In the genomic region with DNA sequence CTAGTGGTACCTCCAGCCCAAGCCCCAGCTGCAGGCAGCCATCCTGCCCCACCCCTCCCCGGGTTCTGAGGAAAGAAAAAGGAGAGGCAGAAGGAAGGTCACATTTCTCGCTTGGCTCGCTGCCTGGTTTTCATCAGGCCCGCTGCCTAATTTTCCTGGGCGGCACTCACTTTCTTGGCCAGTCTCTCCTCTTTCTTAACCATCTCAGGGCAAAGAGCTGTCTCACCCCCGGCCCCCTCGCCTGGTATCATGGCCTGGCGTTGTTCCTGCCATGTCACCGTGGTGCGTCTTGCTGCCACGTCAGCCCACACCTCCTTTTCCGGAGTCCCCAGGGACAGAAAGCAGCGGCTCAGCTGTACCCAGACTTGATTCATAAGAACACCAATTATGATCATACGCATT, we compare ENCODE assay signal across 1 cellular context.
TF ChIP-seq lines count a peak whose summit lies in the region.

No MANE protein-coding gene starts in this region.

TF ChIP-seq in WTC11, 78 proteins besides CTCF, POLR2A, EP300 and RAD21 (continued from another document):
- TF ChIP-seq, protein P1, sequence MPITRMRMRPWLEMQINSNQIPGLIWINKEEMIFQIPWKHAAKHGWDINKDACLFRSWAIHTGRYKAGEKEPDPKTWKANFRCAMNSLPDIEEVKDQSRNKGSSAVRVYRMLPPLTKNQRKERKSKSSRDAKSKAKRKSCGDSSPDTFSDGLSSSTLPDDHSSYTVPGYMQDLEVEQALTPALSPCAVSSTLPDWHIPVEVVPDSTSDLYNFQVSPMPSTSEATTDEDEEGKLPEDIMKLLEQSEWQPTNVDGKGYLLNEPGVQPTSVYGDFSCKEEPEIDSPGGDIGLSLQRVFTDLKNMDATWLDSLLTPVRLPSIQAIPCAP (CRISPR knock-in tag; IDR thresholded peaks at IDR 0.05) = no peak
- TF ChIP-seq, protein P2, sequence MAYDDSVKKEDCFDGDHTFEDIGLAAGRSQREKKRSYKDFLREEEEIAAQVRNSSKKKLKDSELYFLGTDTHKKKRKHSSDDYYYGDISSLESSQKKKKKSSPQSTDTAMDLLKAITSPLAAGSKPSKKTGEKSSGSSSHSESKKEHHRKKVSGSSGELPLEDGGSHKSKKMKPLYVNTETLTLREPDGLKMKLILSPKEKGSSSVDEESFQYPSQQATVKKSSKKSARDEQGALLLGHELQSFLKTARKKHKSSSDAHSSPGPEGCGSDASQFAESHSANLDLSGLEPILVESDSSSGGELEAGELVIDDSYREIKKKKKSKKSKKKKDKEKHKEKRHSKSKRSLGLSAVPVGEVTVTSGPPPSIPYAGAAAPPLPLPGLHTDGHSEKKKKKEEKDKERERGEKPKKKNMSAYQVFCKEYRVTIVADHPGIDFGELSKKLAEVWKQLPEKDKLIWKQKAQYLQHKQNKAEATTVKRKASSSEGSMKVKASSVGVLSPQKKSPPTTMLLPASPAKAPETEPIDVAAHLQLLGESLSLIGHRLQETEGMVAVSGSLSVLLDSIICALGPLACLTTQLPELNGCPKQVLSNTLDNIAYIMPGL (CRISPR knock-in tag; IDR thresholded peaks at IDR 0.05) = no peak
- TF ChIP-seq TEAD4 (CRISPR knock-in tag; IDR thresholded peaks at IDR 0.05) (no peak), MXD4 (CRISPR knock-in tag; IDR thresholded peaks at IDR 0.05; ENCODE audit: borderline replicate concordance) (no peak), NFYB (CRISPR knock-in tag; conservative IDR thresholded peaks at IDR 0.05; ENCODE audit: low read depth) (no peak)
- TF ChIP-seq, protein P3, sequence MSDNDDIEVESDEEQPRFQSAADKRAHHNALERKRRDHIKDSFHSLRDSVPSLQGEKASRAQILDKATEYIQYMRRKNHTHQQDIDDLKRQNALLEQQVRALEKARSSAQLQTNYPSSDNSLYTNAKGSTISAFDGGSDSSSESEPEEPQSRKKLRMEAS (CRISPR knock-in tag; IDR thresholded peaks at IDR 0.05) = no peak
